In the genomic region with DNA sequence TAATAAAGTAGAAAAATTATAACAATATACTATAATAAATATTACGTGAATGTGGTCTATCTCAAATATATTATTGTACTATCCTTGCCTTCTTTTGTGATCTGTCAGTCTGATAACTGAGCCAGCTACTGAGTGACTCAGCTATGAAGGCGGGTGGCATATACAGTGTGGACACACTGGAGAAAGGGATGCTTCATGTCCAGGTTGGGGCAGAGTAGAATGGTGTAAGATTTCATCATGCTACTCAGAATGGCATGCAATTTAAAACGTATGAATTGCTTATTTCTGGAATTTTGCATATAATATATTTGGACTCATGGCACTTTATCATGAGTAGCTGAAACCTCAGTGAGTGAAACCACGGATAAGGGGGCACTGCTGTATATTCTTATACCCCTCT, we compare ENCODE assay signal across 25 cellular contexts.
DNase-seq lines count a peak whose midpoint lies in the region; ATAC-seq and TF ChIP-seq lines count a peak whose summit lies in the region.
"Had no signal": no experiment of that assay in that cellular context is flagged by ENCODE, and none has a peak within 500 bp of the region (broad histone marks: within the 10 kb centered on the region; RNA-seq: fewer than 3 reads in every experiment).

No MANE protein-coding gene starts in this region.

- no peak overlapping the region for H3K4me3 ChIP-seq in RWPE2 (ENCODE audit: severe bottlenecking)
- H3K4me3 ChIP-seq: Peyer's patch, transverse colon had no signal

- H3K27ac ChIP-seq in RWPE2 (ENCODE audit: poor library complexity, severe bottlenecking) (no peak overlapping the region), foreskin keratinocyte (no peak overlapping the region)
- H3K27ac ChIP-seq: brain microvascular endothelial cell, Peyer's patch, transverse colon had no signal

- H3K4me1 ChIP-seq in RWPE2 (ENCODE audit: insufficient read depth, poor library complexity, severe bottlenecking) (no peaks in the 10 kb centered on the region), foreskin keratinocyte (no peaks in the 10 kb centered on the region)

- no peaks in the 10 kb centered on the region for H3K9me3 ChIP-seq in RWPE2 (ENCODE audit: severe bottlenecking)
- H3K9me3 ChIP-seq: Peyer's patch, transverse colon had no signal

- peaks cover 11% of the 10 kb centered on the region for H3K27me3 ChIP-seq in RWPE2 (ENCODE audit: insufficient read depth, poor library complexity, severe bottlenecking)
- H3K27me3 ChIP-seq in foreskin keratinocyte, result peaks cover 4% of the 10 kb centered on the region
- H3K27me3 ChIP-seq: brain microvascular endothelial cell, Peyer's patch, transverse colon had no signal

- TF ChIP-seq CTCF in RWPE2 (IDR thresholded peaks at IDR 0.05; ENCODE audit: poor library complexity, severe bottlenecking) (no peak), foreskin keratinocyte (conservative IDR thresholded peaks at IDR 0.05) (no peak)

- no peaks in the 10 kb centered on the region for H3K36me3 ChIP-seq in RWPE2 (ENCODE audit: low read depth)
- H3K36me3 ChIP-seq: brain microvascular endothelial cell, Peyer's patch, transverse colon had no signal

- DNase-seq in EL, result peak; percentile 18
- peak; percentile 54 for DNase-seq in HT1080 (ENCODE audit: low read depth)
- no peak for DNase-seq in RWPE2 (ENCODE audit: low spot score)
- peak in 1 of 2 donors; percentile 51 for DNase-seq in foreskin keratinocyte
- DNase-seq in 8988T, result no peak
- DNase-seq in HUDEP-2 (lab: John Stamatoyannopoulos, UW; ENCODE audit: unreplicated experiment in 76 of 76), result no peak
- no peak for DNase-seq in ureter (ENCODE audit: low spot score)
- DNase-seq: activated CD4-positive, alpha-beta T cell treated with anti-CD3 and anti-CD28 coated beads for 48 hours; activated naive CD4-positive, alpha-beta T cell treated with anti-CD3 and anti-CD28 coated beads, Interleukin-2, amount 50 U/mL, for 16 hours; amniotic stem cell; brain microvascular endothelial cell; DMS79 treated with DMSO at 0.1 percent for 48 hours; hypothalamus; Kasumi-1; left colon; NCI-H1092; NCI-H187 treated with DMSO at 0.1 percent for 48 hours; NCI-H526; Peyer's patch; T1000; transverse colon had no signal

- ATAC-seq in RWPE2 (ENCODE audit: low read depth) (peak; percentile 81), foreskin keratinocyte (peak; percentile 87)
- ATAC-seq: activated T-helper 17 cell treated with anti-CD3 and anti-CD28 coated beads, Interleukin-2, amount 50 U/mL, for 72 hours; HepG2; left colon; natural killer cell treated with Interleukin-12 subunit alpha and Interleukin-12 subunit beta and Interleukin-15 and Interleukin-18, amount 100 ng/mL, for 72 hours; stimulated activated effector memory CD8-positive, alpha-beta T cell treated with anti-CD3 and anti-CD28 coated beads, Interleukin-12 subunit alpha, Interleukin-12 subunit beta, amount 100 ng/mL, for 72 hours had no signal

Comparison
In these comparisons a context has a peak if more than half of its experiments do, and no peak if none do; other contexts are left out.
1. DNase-seq: peak in EL (single experiment) and HT1080 (single experiment); none in RWPE2 (single experiment), 8988T (single experiment), HUDEP-2 (0 of 76) and ureter (single experiment).